Comparison of ENCODE assay signal across 27 cellular contexts in genomic region chr2:241967745-241968144, GRCh38.
DNase-seq lines count a peak whose midpoint lies in the region; ATAC-seq, FAIRE-seq and TF ChIP-seq lines count a peak whose summit lies in the region.
"Had no signal": no experiment of that assay in that cellular context is flagged by ENCODE, and none has a peak within 500 bp of the region (broad histone marks: within the 10 kb centered on the region; RNA-seq: fewer than 3 reads in every experiment).

No MANE protein-coding gene starts in this region.

- no peaks in the 10 kb centered on the region; a peak in 1 of 4 replicates for H3K36me3 ChIP-seq in GM12878 (ENCODE audit: control insufficient read depth in 2 of 2, insufficient read depth in 2 of 2, low read length in 1 of 2)
- peaks cover 0 to 25% (median 0%) of the 10 kb centered on the region in 6 donors for H3K36me3 ChIP-seq in spleen
- no peaks in the 10 kb centered on the region for H3K36me3 ChIP-seq in BE2C
- H3K36me3 ChIP-seq: ascending aorta had no signal

- no peaks in the 10 kb centered on the region for H3K27me3 ChIP-seq in GM12878 (replicated peaks in 1 of 2; ENCODE audit: control insufficient read depth in 2 of 2, insufficient read depth in 2 of 2, low read length in 1 of 2)
- H3K27me3 ChIP-seq in spleen (replicated peaks in 1 of 7): no peaks in the 10 kb centered on the region
- no peaks in the 10 kb centered on the region for H3K27me3 ChIP-seq in BE2C
- H3K27me3 ChIP-seq: ascending aorta, testis had no signal

- H3K4me3 ChIP-seq in GM12878 (no peak overlapping the region), spleen (no peak overlapping the region), BE2C (ENCODE audit: low read depth, low read length) (no peak overlapping the region)
- H3K4me3 ChIP-seq: ascending aorta, smooth muscle cell, testis had no signal

- intact Hi-C loops in GM12878 (cut with micrococcal nuclease; ENCODE audit: unreplicated experiment): loop anchor here (5.0 kb wide), 1 partner anchor 120 kb away; no protein-coding TSS in a partner anchor
- intact Hi-C loops in spleen (cut with DNase I; ENCODE audit: low total_unique reads): no loop called here

- ATAC-seq in GM12878: no peak
- ATAC-seq in HG03439 (IDR thresholded peaks at IDR 0.05; ENCODE audit: unreplicated experiment): no peak
- ATAC-seq: activated T-helper 17 cell treated with anti-CD3 and anti-CD28 coated beads, Interleukin-2, amount 50 U/mL, for 72 hours; CD8-positive, alpha-beta T cell; left colon had no signal

- H3K4me1 ChIP-seq in GM12878 (ENCODE audit: control insufficient read depth, insufficient read depth, low read length) (peaks cover 24% of the 10 kb centered on the region), spleen (peaks cover 11 to 55% (median 37%) of the 10 kb centered on the region in 6 donors), BE2C (no peaks in the 10 kb centered on the region; the same call in 1 of the 2 replicates)
- H3K4me1 ChIP-seq: ascending aorta, parathyroid adenoma, testis had no signal

- no TSS peak for BruUV-seq in GM12878 (replicated peaks; lab: Mats Ljungman, UMichigan)

- DNase-seq in activated effector memory CD4-positive, alpha-beta T cell treated with anti-CD3 and anti-CD28 coated beads, Interleukin-2, amount 50 U/mL, for 16 hours: peak; percentile 50
- no peak for DNase-seq in activated effector memory CD4-positive, alpha-beta T cell treated with Interleukin-2 at 50 U/mL for 16 hours
- DNase-seq in NCI-H1436 (lab: John Stamatoyannopoulos, UW) (peak; percentile 37), GM12878 (ENCODE audit: low read depth, low spot score) (no peak), spleen (peak; percentile 80), BE2C (no peak), RWPE1 (ENCODE audit: low spot score) (no peak)
- DNase-seq: CD8-positive, alpha-beta T cell; DMS 273 treated with DMSO at 0.1 percent for 48 hours; effector CD8-positive, alpha-beta T cell; EL; H7; left colon; NCI-H1417 treated with DMSO at 0.1 percent for 48 hours; NCI-H2081 treated with DMSO at 0.1 percent for 48 hours; RPMI8226; stimulated activated CD4-positive, alpha-beta T cell treated with anti-CD3 and anti-CD28 coated beads, Interleukin-1b, Interleukin-23, amount 100 ng/mL, for 48 hours; testis had no signal

- no peak overlapping the region for H3K27ac ChIP-seq in GM12878 (ENCODE audit: control insufficient read depth, insufficient read depth)
- H3K27ac ChIP-seq in spleen: peak overlapping the region in 5 of 8 donors; percentile 37 to 79 (median 65)
- no peak overlapping the region for H3K27ac ChIP-seq in RWPE1
- H3K27ac ChIP-seq: ascending aorta, HL-60, KMS-11, parathyroid adenoma, testis had no signal

- CTCF ChIA-PET in GM12878 (lab: Yijun Ruan, JAX): interaction anchor here (0.7 kb wide), 1 partner anchor 71 kb away, joined by 3 read pairs; no protein-coding TSS in a partner anchor
- CTCF ChIA-PET in RWPE1 (lab: Yijun Ruan, JAX): no interaction called here

- H3K79me2 ChIP-seq in GM12878 (ENCODE audit: control insufficient read depth, insufficient read depth, low read length): no peaks in the 10 kb centered on the region
- H3K79me2 ChIP-seq: parathyroid adenoma had no signal

- in situ Hi-C loops in GM12878 (cut with MboI): no loop called here

- no peak for TF ChIP-seq RAD21 in GM12878 (IDR thresholded peaks at IDR 0.05; ENCODE audit: insufficient read depth, low read depth, low read length)

- FAIRE-seq in GM12878 (lab: Jason Lieb, UNC): no peak
- FAIRE-seq: colon, GM12891 had no signal

- TF ChIP-seq CTCF in GM12878 (IDR thresholded peaks at IDR 0.05 in 2 of 3, conservative IDR thresholded peaks at IDR 0.05 in 1 of 3; ENCODE audit: control insufficient read depth in 2 of 3, extremely low read depth in 1 of 3, insufficient read depth in 1 of 3, low read depth in 3 of 3, low read length in 3 of 3) (no peak), spleen (IDR thresholded peaks at IDR 0.05 in 8 of 11, conservative IDR thresholded peaks at IDR 0.05 in 3 of 11) (no peak), BE2C (IDR thresholded peaks at IDR 0.05; ENCODE audit: low read depth, low read length) (no peak), RWPE1 (conservative IDR thresholded peaks at IDR 0.05; ENCODE audit: low read depth) (no peak)

- no peak overlapping the region for H2AFZ ChIP-seq in GM12878 (ENCODE audit: control insufficient read depth, low read depth, low read length)
- H2AFZ ChIP-seq: parathyroid adenoma had no signal

- H4K20me1 ChIP-seq in GM12878 (ENCODE audit: control insufficient read depth, insufficient read depth): no peaks in the 10 kb centered on the region

- RAD21 ChIA-PET in GM12878 (lab: Charles Lee; ENCODE audit: unreplicated experiment): no interaction called here

- 93% methylated on average over 6 of the region's 6 CpGs for WGBS in GM12878 (ENCODE audit: insufficient coverage, insufficient replicate concordance, low lambda C conversion rate, missing lambda C conversion rate)
- 70 to 92% (median 84%) methylated on average over 6 of the region's 6 CpGs for WGBS in spleen, 5 donors

- POLR2A ChIA-PET in GM12878 (lab: Charles Lee) (no interaction called here), RWPE1 (lab: Yijun Ruan, JAX; ENCODE audit: low non-redundant PET) (no interaction called here)

- TF ChIP-seq POLR2A in GM12878 (IDR thresholded peaks at IDR 0.05; ENCODE audit: low read depth, low read length): no peak
- no peak for TF ChIP-seq POLR2A in spleen (IDR thresholded peaks at IDR 0.05)

- no peak overlapping the region for H3K9ac ChIP-seq in GM12878 (ENCODE audit: control insufficient read depth, insufficient read depth, low read length)
- H3K9ac ChIP-seq: KMS-11, parathyroid adenoma had no signal

- peaks cover 1% of the 10 kb centered on the region; the same call in 1 of the 3 replicates for H3K9me3 ChIP-seq in GM12878 (replicated peaks; ENCODE audit: control insufficient read depth, insufficient read depth, low read length)
- H3K9me3 ChIP-seq in spleen: no peaks in the 10 kb centered on the region
- H3K9me3 ChIP-seq in BE2C: no peaks in the 10 kb centered on the region
- H3K9me3 ChIP-seq: ascending aorta, testis had no signal

- H3K4me2 ChIP-seq in GM12878 (ENCODE audit: control insufficient read depth, insufficient read depth): no peak overlapping the region
- H3K4me2 ChIP-seq: KMS-11 had no signal

- SMC1A ChIA-PET in GM12878 (lab: Charles Lee; ENCODE audit: uncharacterized antibody, unreplicated experiment): no interaction called here

- TF ChIP-seq EP300 in GM12878 (IDR thresholded peaks at IDR 0.05; ENCODE audit: borderline replicate concordance in 1 of 2, control insufficient read depth in 1 of 2, low read depth in 2 of 2, low read length in 2 of 2): peak in 1 of 2 experiments; percentile 36; a peak in 1 of 4 replicates

TF ChIP-seq in GM12878, 131 proteins besides CTCF, POLR2A, EP300 and RAD21 (continues in another document):
- TF ChIP-seq RBBP5 (conservative IDR thresholded peaks at IDR 0.05): no peak
- TF ChIP-seq ZNF24 (IDR thresholded peaks at IDR 0.05): no peak
- TF ChIP-seq ZNF274 (IDR thresholded peaks at IDR 0.05; ENCODE audit: insufficient read depth, insufficient read length): no peak
- TF ChIP-seq ZNF384 (IDR thresholded peaks at IDR 0.05; ENCODE audit: borderline replicate concordance, low read depth, low read length): no peak
- TF ChIP-seq BHLHE40 (IDR thresholded peaks at IDR 0.05; ENCODE audit: borderline replicate concordance in 1 of 2, low read depth in 2 of 2, low read length in 1 of 2): 0 out of 4 replicates have a peak, but pooled peaks of 1 of the 2 experiments have one; percentile 53
- no peak for TF ChIP-seq JUNB (IDR thresholded peaks at IDR 0.05)
- TF ChIP-seq, protein P1, sequence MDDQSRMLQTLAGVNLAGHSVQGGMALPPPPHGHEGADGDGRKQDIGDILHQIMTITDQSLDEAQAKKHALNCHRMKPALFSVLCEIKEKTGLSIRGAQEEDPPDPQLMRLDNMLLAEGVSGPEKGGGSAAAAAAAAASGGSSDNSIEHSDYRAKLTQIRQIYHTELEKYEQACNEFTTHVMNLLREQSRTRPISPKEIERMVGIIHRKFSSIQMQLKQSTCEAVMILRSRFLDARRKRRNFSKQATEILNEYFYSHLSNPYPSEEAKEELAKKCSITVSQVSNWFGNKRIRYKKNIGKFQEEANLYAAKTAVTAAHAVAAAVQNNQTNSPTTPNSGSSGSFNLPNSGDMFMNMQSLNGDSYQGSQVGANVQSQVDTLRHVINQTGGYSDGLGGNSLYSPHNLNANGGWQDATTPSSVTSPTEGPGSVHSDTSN (IDR thresholded peaks at IDR 0.05; ENCODE audit: insufficient replicate concordance, low read depth, low read length): no peak
- TF ChIP-seq SMAD1 (IDR thresholded peaks at IDR 0.05; ENCODE audit: low read depth, partially characterized antibody): no peak
- no peak for TF ChIP-seq CBFB (IDR thresholded peaks at IDR 0.05; ENCODE audit: low read depth)
- no peak for TF ChIP-seq ZNF217 (IDR thresholded peaks at IDR 0.05)
- TF ChIP-seq, protein P2, sequence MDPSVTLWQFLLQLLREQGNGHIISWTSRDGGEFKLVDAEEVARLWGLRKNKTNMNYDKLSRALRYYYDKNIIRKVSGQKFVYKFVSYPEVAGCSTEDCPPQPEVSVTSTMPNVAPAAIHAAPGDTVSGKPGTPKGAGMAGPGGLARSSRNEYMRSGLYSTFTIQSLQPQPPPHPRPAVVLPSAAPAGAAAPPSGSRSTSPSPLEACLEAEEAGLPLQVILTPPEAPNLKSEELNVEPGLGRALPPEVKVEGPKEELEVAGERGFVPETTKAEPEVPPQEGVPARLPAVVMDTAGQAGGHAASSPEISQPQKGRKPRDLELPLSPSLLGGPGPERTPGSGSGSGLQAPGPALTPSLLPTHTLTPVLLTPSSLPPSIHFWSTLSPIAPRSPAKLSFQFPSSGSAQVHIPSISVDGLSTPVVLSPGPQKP (IDR thresholded peaks at IDR 0.05; ENCODE audit: low read depth, low read length): no peak
- no peak for TF ChIP-seq KDM1A (IDR thresholded peaks at IDR 0.05; ENCODE audit: borderline replicate concordance)
- TF ChIP-seq HDAC2 (IDR thresholded peaks at IDR 0.05): no peak

Comparison
In these comparisons a context has a peak if more than half of its experiments do, and no peak if none do; other contexts are left out.
1. DNase-seq: peak in activated effector memory CD4-positive, alpha-beta T cell treated with anti-CD3 and anti-CD28 coated beads, Interleukin-2, amount 50 U/mL, for 16 hours (single experiment), NCI-H1436 (single experiment) and spleen (single experiment); none in activated effector memory CD4-positive, alpha-beta T cell treated with Interleukin-2 at 50 U/mL for 16 hours (single experiment), GM12878 (single experiment), BE2C (single experiment) and RWPE1 (single experiment).
2. H3K27ac ChIP-seq: peak in spleen (5 of 8); none in GM12878 (single experiment) and RWPE1 (single experiment).